1 cellular context compared by ENCODE assay signal in genomic region chr12:89663577-89664357, GRCh38.
TF ChIP-seq lines count a peak whose summit lies in the region.

No MANE protein-coding gene starts in this region.

TF ChIP-seq in K562, 482 proteins besides CTCF, POLR2A, EP300 and RAD21 (continues in another document):
- TF ChIP-seq ETS1 (conservative IDR thresholded peaks at IDR 0.05; ENCODE audit: control insufficient read depth, low read depth, low read length) (no peak), TFAP4 (CRISPR knock-in tag; IDR thresholded peaks at IDR 0.05; ENCODE audit: borderline replicate concordance) (no peak), HDAC3 (IDR thresholded peaks at IDR 0.05; ENCODE audit: borderline replicate concordance, partially characterized antibody) (no peak), USF2 (CRISPR knock-in tag; IDR thresholded peaks at IDR 0.05) (no peak), ARHGAP35 (IDR thresholded peaks at IDR 0.05; ENCODE audit: partially characterized antibody) (no peak), RERE (CRISPR knock-in tag; IDR thresholded peaks at IDR 0.05; ENCODE audit: borderline replicate concordance) (no peak), CBFA2T2 (conservative IDR thresholded peaks at IDR 0.05) (peak; percentile 80), SIN3B (IDR thresholded peaks at IDR 0.05; ENCODE audit: low read depth) (no peak), MTA1 (IDR thresholded peaks at IDR 0.05; ENCODE audit: borderline replicate concordance) (peak; percentile 83), PHF8 (IDR thresholded peaks at IDR 0.05; ENCODE audit: borderline replicate concordance, low read length) (no peak), NCOR1 (IDR thresholded peaks at IDR 0.05) (peak; percentile 62), PPARD (CRISPR knock-in tag; IDR thresholded peaks at IDR 0.05) (no peak), HNRNPK (IDR thresholded peaks at IDR 0.05; ENCODE audit: low read depth, low read length, poor library complexity, severe bottlenecking) (no peak), NKRF (IDR thresholded peaks at IDR 0.05; ENCODE audit: borderline replicate concordance) (no peak; the same call in 1 of the 2 replicates), ZNF79 (CRISPR knock-in tag; IDR thresholded peaks at IDR 0.05; ENCODE audit: low read depth) (no peak), GABPA (tag; conservative IDR thresholded peaks at IDR 0.05; ENCODE audit: low read depth) (peak; percentile 36; the same call in 1 of the 2 replicates), TCF7L2 (IDR thresholded peaks at IDR 0.05; ENCODE audit: low read depth, low read length) (no peak), HSF4 (CRISPR knock-in tag; IDR thresholded peaks at IDR 0.05; ENCODE audit: borderline replicate concordance) (no peak), HDGF (IDR thresholded peaks at IDR 0.05) (0 out of 2 replicates have a peak, but pooled peaks have one; percentile 48), ETV1 (tag; conservative IDR thresholded peaks at IDR 0.05; ENCODE audit: low read depth) (0 out of 2 replicates have a peak, but pooled peaks have one; percentile 10), FOXK1 (CRISPR knock-in tag; IDR thresholded peaks at IDR 0.05; ENCODE audit: borderline replicate concordance) (no peak), CCAR2 (IDR thresholded peaks at IDR 0.05; ENCODE audit: low read depth, low read length) (no peak), CC2D1A (IDR thresholded peaks at IDR 0.05) (no peak), FUS (optimal IDR thresholded peaks at IDR 0.05; ENCODE audit: low read depth, low read length) (no peak), NFRKB (IDR thresholded peaks at IDR 0.05; ENCODE audit: low read depth) (no peak), ZNF239 (CRISPR knock-in tag; IDR thresholded peaks at IDR 0.05) (no peak), ZNF584 (CRISPR knock-in tag; IDR thresholded peaks at IDR 0.05; ENCODE audit: low read depth) (peak; percentile 68; the same call in 1 of the 2 replicates), VEZF1 (CRISPR knock-in tag; IDR thresholded peaks at IDR 0.05) (peak; percentile 37; the same call in 1 of the 2 replicates), ZBTB11 (CRISPR knock-in tag; IDR thresholded peaks at IDR 0.05) (0 out of 6 replicates have a peak, but pooled peaks of 1 of the 3 experiments have one; percentile 21), CAMTA2 (CRISPR knock-in tag; conservative IDR thresholded peaks at IDR 0.05) (no peak), PRPF4 (IDR thresholded peaks at IDR 0.05; ENCODE audit: insufficient read depth, low read depth, low read length, poor library complexity, severe bottlenecking) (no peak), ZFP91 (CRISPR knock-in tag; IDR thresholded peaks at IDR 0.05) (no peak), TBP (optimal IDR thresholded peaks at IDR 0.05; ENCODE audit: low read depth, low read length) (no peak), HLTF (IDR thresholded peaks at IDR 0.05) (0 out of 2 replicates have a peak, but pooled peaks have one; percentile 25), CHD2 (IDR thresholded peaks at IDR 0.05; ENCODE audit: low read depth, low read length) (no peak), CGGBP1 (CRISPR knock-in tag; IDR thresholded peaks at IDR 0.05) (no peak), XRCC5 (IDR thresholded peaks at IDR 0.05; ENCODE audit: low read depth, low read length) (no peak), ZNF431 (CRISPR knock-in tag; IDR thresholded peaks at IDR 0.05) (no peak), ZNF316 (IDR thresholded peaks at IDR 0.05) (no peak), HEY1 (CRISPR knock-in tag; IDR thresholded peaks at IDR 0.05; ENCODE audit: borderline replicate concordance) (no peak)
